In the genomic region with DNA sequence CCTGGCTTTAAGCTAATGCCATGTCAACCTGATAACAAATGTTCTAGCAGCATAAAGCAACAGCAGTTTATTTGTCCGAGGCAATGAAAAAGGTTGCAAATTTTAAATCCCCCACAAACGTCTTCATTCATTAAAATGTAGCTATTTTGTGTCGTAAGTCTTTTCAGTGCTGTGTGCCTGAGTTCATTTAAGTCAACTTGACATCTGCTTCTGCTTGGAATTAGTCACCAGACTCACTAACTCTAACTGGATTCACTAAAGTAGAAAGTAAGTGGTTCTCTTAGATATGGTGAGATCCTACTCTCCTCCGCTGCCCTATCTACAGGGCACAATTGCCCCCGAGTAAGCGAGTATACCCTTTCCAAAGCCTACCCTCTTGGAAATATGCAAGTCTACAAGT, we compare ENCODE assay signal across 30 cellular contexts.
"Had no signal": no experiment of that assay in that cellular context is flagged by ENCODE, and none has a peak within 500 bp of the region (broad histone marks: within the 10 kb centered on the region; RNA-seq: fewer than 3 reads in every experiment).

No MANE protein-coding gene starts in this region.

- H3K27me3 Mint-ChIP-seq: memory B cell; naive B cell; natural killer cell treated with Interleukin-12 subunit alpha and Interleukin-12 subunit beta and Interleukin-15 and Interleukin-18, amount 100 ng/mL, for 72 hours; stimulated activated naive CD8-positive, alpha-beta T cell treated with anti-CD3 and anti-CD28 coated beads, Interleukin-15, amount 100 ng/mL, for 72 hours had no signal

- FAIRE-seq: endothelial cell of umbilical vein, frontal cortex, kidney, pancreas, small intestine had no signal

- H3K36me3 Mint-ChIP-seq: memory B cell; mesothelial cell of epicardium; naive B cell; natural killer cell treated with Interleukin-12 subunit alpha and Interleukin-12 subunit beta and Interleukin-15 and Interleukin-18, amount 100 ng/mL, for 72 hours had no signal

- H3K4me1 Mint-ChIP-seq: memory B cell; naive B cell; neural crest cell; stimulated activated naive CD8-positive, alpha-beta T cell treated with anti-CD3 and anti-CD28 coated beads, Interleukin-15, amount 100 ng/mL, for 72 hours had no signal

- H3K27ac ChIP-seq: coronary artery, neutrophil, pancreas, right lobe of liver, suprapubic skin, transverse colon, upper lobe of right lung, uterus had no signal

- H3K4me3 Mint-ChIP-seq: memory B cell; mesothelial cell of epicardium; naive B cell; natural killer cell treated with Interleukin-12 subunit alpha and Interleukin-12 subunit beta and Interleukin-15 and Interleukin-18, amount 100 ng/mL, for 72 hours; neural crest cell; stimulated activated naive CD8-positive, alpha-beta T cell treated with anti-CD3 and anti-CD28 coated beads, Interleukin-15, amount 100 ng/mL, for 72 hours had no signal

- ATAC-seq: left lobe of liver; mucosa of descending colon; natural killer cell treated with Interleukin-12 subunit alpha and Interleukin-12 subunit beta and Interleukin-15 and Interleukin-18, amount 100 ng/mL, for 72 hours; pancreas; right lobe of liver; stimulated activated naive CD8-positive, alpha-beta T cell treated with anti-CD3 and anti-CD28 coated beads, Interleukin-15, amount 100 ng/mL, for 72 hours; upper lobe of right lung had no signal

- H3K27ac Mint-ChIP-seq: memory B cell; mesothelial cell of epicardium; naive B cell; natural killer cell treated with Interleukin-12 subunit alpha and Interleukin-12 subunit beta and Interleukin-15 and Interleukin-18, amount 100 ng/mL, for 72 hours; stimulated activated naive CD8-positive, alpha-beta T cell treated with anti-CD3 and anti-CD28 coated beads, Interleukin-15, amount 100 ng/mL, for 72 hours had no signal

- H3K4me3 ChIP-seq: lung, mucosa of descending colon, pancreas, right lobe of liver, suprapubic skin, transverse colon, upper lobe of right lung had no signal

- H3K9me3 Mint-ChIP-seq: stimulated activated naive CD8-positive, alpha-beta T cell treated with anti-CD3 and anti-CD28 coated beads, Interleukin-15, amount 100 ng/mL, for 72 hours had no signal

- DNase-seq: dermis blood vessel endothelial cell; effector memory CD4-positive, alpha-beta T cell; head of caudate nucleus; kidney; mucosa of descending colon; naive B cell; pancreas; retina; right lobe of liver; small intestine; stimulated activated CD4-positive, alpha-beta T cell treated with anti-CD3 and anti-CD28 coated beads, Interleukin-12 subunit alpha, Interleukin-12 subunit beta, amount 100 ng/mL, for 4 hours; stimulated activated CD4-positive, alpha-beta T cell treated with anti-CD3 and anti-CD28 coated beads, Interleukin-1b, Interleukin-23, amount 100 ng/mL, for 48 hours; stimulated activated CD4-positive, alpha-beta T cell treated with anti-CD3 and anti-CD28 coated beads, Interleukin-4, amount 100 ng/mL, for 1 hour; stimulated activated CD8-positive, alpha-beta memory T cell treated with anti-CD3 and anti-CD28 coated beads, Interleukin-4, amount 100 ng/mL, for 48 hours; stimulated activated naive CD4-positive, alpha-beta T cell; stimulated activated naive CD8-positive, alpha-beta T cell treated with anti-CD3 and anti-CD28 coated beads, Interleukin-15, amount 100 ng/mL, for 72 hours; transverse colon; upper lobe of right lung; uterus had no signal

- H3K4me1 ChIP-seq: pancreas, right lobe of liver, suprapubic skin, transverse colon, upper lobe of right lung, uterus had no signal

- H3K27me3 ChIP-seq: neutrophil, pancreas, right lobe of liver, suprapubic skin, transverse colon, upper lobe of right lung, uterus had no signal

- H3K36me3 ChIP-seq: neutrophil, pancreas, right lobe of liver, suprapubic skin, transverse colon, upper lobe of right lung, uterus had no signal

- H3K9me3 ChIP-seq: mucosa of descending colon, neutrophil, pancreas, right lobe of liver, suprapubic skin, transverse colon, upper lobe of right lung, uterus had no signal
